ENCODE assay signal across 11 cellular contexts in genomic region chr14:71021347-71022014, GRCh38.
DNase-seq lines count a peak whose midpoint lies in the region; ATAC-seq lines count a peak whose summit lies in the region.
"Had no signal": no experiment of that assay in that cellular context is flagged by ENCODE, and none has a peak within 500 bp of the region (broad histone marks: within the 10 kb centered on the region; RNA-seq: fewer than 3 reads in every experiment).

No MANE protein-coding gene starts in this region.

- no peaks in the 10 kb centered on the region for H3K9me3 ChIP-seq in aorta (ENCODE audit: control insufficient read depth, low read length)

- H3K4me3 ChIP-seq in aorta (ENCODE audit: low read length in 2 of 2): no peak overlapping the region

- H3K27me3 Mint-ChIP-seq in activated T-cell treated with anti-CD3 and anti-CD28 coated beads, Interleukin-2, amount 50 U/mL, for 72 hours (ENCODE audit: low read depth): no peaks in the 10 kb centered on the region
- no peaks in the 10 kb centered on the region for H3K27me3 Mint-ChIP-seq in stimulated activated naive CD8-positive, alpha-beta T cell treated with anti-CD3 and anti-CD28 coated beads, Interleukin-15, amount 100 ng/mL, for 72 hours

- peaks cover 19 to 39% of the 10 kb centered on the region in 2 donors for H3K36me3 Mint-ChIP-seq in activated T-cell treated with anti-CD3 and anti-CD28 coated beads, Interleukin-2, amount 50 U/mL, for 72 hours (ENCODE audit: insufficient read depth in 2 of 2)

- H3K36me3 ChIP-seq in aorta (ENCODE audit: control insufficient read depth in 1 of 2, insufficient read depth in 2 of 2, low read length in 1 of 2): peaks cover 0 to 3% of the 10 kb centered on the region in 2 donors

- peak in 1 of 2 donors; percentile 68 for ATAC-seq in activated T-cell treated with anti-CD3 and anti-CD28 coated beads, Interleukin-2, amount 50 U/mL, for 72 hours (replicated peaks in 1 of 2)
- peak; percentile 81 for ATAC-seq in stimulated activated naive CD8-positive, alpha-beta T cell treated with anti-CD3 and anti-CD28 coated beads, Interleukin-15, amount 100 ng/mL, for 72 hours
- no peak for ATAC-seq in Right ventricle myocardium superior (ENCODE audit: poor library complexity)
- no peak for ATAC-seq in aorta (ENCODE audit: low FRiP score)

- no peaks in the 10 kb centered on the region for H3K27me3 ChIP-seq in aorta (ENCODE audit: control insufficient read depth in 1 of 2, insufficient read depth in 2 of 2, low read length in 1 of 2)

- DNase-seq in activated T-cell treated with anti-CD3 and anti-CD28 coated beads, Interleukin-2, amount 50 U/mL, for 72 hours: no peak
- DNase-seq in activated T-cell treated with anti-CD3 and anti-CD28 coated beads for 4 hours: no peak
- peak; percentile 62 for DNase-seq in RPMI7951 (ENCODE audit: low read depth)
- DNase-seq in fibroblast of gingiva (ENCODE audit: low read depth): peak; percentile 55
- DNase-seq in stimulated activated naive CD8-positive, alpha-beta T cell treated with anti-CD3 and anti-CD28 coated beads, Interleukin-15, amount 100 ng/mL, for 72 hours: no peak
- no peak for DNase-seq in Right ventricle myocardium superior
- no peak for DNase-seq in aorta
- DNase-seq in NCI-H1436 (lab: John Stamatoyannopoulos, UW): no peak
- DNase-seq: activated naive CD4-positive, alpha-beta T cell; NCI-H2029; substantia nigra had no signal

- H3K4me1 ChIP-seq in aorta (ENCODE audit: control insufficient read depth in 1 of 2, insufficient read depth in 2 of 2, low read length in 2 of 2): no peaks in the 10 kb centered on the region

- peak overlapping the region; percentile 20 to 64 for H3K4me3 Mint-ChIP-seq in activated T-cell treated with anti-CD3 and anti-CD28 coated beads, Interleukin-2, amount 50 U/mL, for 72 hours
- H3K4me3 Mint-ChIP-seq in stimulated activated naive CD8-positive, alpha-beta T cell treated with anti-CD3 and anti-CD28 coated beads, Interleukin-15, amount 100 ng/mL, for 72 hours: peak overlapping the region; percentile 9 to 18

- peaks cover 37% of the 10 kb centered on the region for H3K4me1 Mint-ChIP-seq in activated T-cell treated with anti-CD3 and anti-CD28 coated beads, Interleukin-2, amount 50 U/mL, for 72 hours (ENCODE audit: low read depth)
- H3K4me1 Mint-ChIP-seq in stimulated activated naive CD8-positive, alpha-beta T cell treated with anti-CD3 and anti-CD28 coated beads, Interleukin-15, amount 100 ng/mL, for 72 hours: peaks cover 30% of the 10 kb centered on the region

- intact Hi-C loops in Right ventricle myocardium superior (cut with DNase I): no loop called here
- intact Hi-C loops in aorta (cut with DNase I): no loop called here

- H3K27ac Mint-ChIP-seq in activated T-cell treated with anti-CD3 and anti-CD28 coated beads, Interleukin-2, amount 50 U/mL, for 72 hours: peak overlapping the region; percentile 89
- H3K27ac Mint-ChIP-seq in stimulated activated naive CD8-positive, alpha-beta T cell treated with anti-CD3 and anti-CD28 coated beads, Interleukin-15, amount 100 ng/mL, for 72 hours: no peak overlapping the region

- WGBS in aorta, 2 donors: 43 to 48% methylated on average over 1 of the region's 1 CpG

- no peak overlapping the region for H3K27ac ChIP-seq in aorta (ENCODE audit: low read depth in 1 of 2, low read length in 2 of 2)

- peaks cover 3 to 10% of the 10 kb centered on the region in 2 donors for H3K9me3 Mint-ChIP-seq in activated T-cell treated with anti-CD3 and anti-CD28 coated beads, Interleukin-2, amount 50 U/mL, for 72 hours
- peaks cover 0 to 8% of the 10 kb centered on the region in 2 donors for H3K9me3 Mint-ChIP-seq in stimulated activated naive CD8-positive, alpha-beta T cell treated with anti-CD3 and anti-CD28 coated beads, Interleukin-15, amount 100 ng/mL, for 72 hours

Comparison
In these comparisons a context has a peak if more than half of its experiments do, and no peak if none do; other contexts are left out.
1. DNase-seq: peak in RPMI7951 (single experiment) and fibroblast of gingiva (single experiment); none in activated T-cell treated with anti-CD3 and anti-CD28 coated beads, Interleukin-2, amount 50 U/mL, for 72 hours (0 of 2), activated T-cell treated with anti-CD3 and anti-CD28 coated beads for 4 hours (single experiment), stimulated activated naive CD8-positive, alpha-beta T cell treated with anti-CD3 and anti-CD28 coated beads, Interleukin-15, amount 100 ng/mL, for 72 hours (0 of 2), Right ventricle myocardium superior (single experiment), aorta (0 of 2) and NCI-H1436 (single experiment).